ENCODE assay signal across 21 cellular contexts in genomic region chr4:87042221-87042620, GRCh38.
A peak's percentile ranks its signal among the peaks of the same experiment; 100 is the strongest.
DNase-seq lines count a peak whose midpoint lies in the region; ATAC-seq and TF ChIP-seq lines count a peak whose summit lies in the region.
"Had no signal": no experiment of that assay in that cellular context is flagged by ENCODE, and none has a peak within 500 bp of the region (broad histone marks: within the 10 kb centered on the region; RNA-seq: fewer than 3 reads in every experiment).

No MANE protein-coding gene starts in this region.

- no peak for DNase-seq in breast epithelium (ENCODE audit: low spot score in 2 of 2)
- DNase-seq in MCF 10A (ENCODE audit: unreplicated experiment), result no peak
- peak; percentile 14 for DNase-seq in UCSD-AML1 (lab: John Stamatoyannopoulos, UW; ENCODE audit: unreplicated experiment)
- no peak for DNase-seq in left colon
- no peak for DNase-seq in RWPE1 (ENCODE audit: low spot score)
- no peak for DNase-seq in activated gamma-delta T cell treated with Interleukin-2 at 50 U/mL for 16 hours
- DNase-seq in GM19238 (ENCODE audit: insufficient read length, low spot score), result no peak
- DNase-seq: activated CD4-positive, alpha-beta T cell treated with anti-CD3 and anti-CD28 coated beads for 4 hours; activated naive CD4-positive, alpha-beta T cell treated with anti-CD3 and anti-CD28 coated beads, Interleukin-2, amount 50 U/mL, for 16 hours; brain microvascular endothelial cell; dermis blood vessel endothelial cell; DMS153; MG63; NCI-H1436 treated with DMSO at 0.1 percent for 48 hours; NCI-H2171 treated with DMSO at 0.1 percent for 48 hours; nephron progenitor cell; SK-N-SH; T1000 had no signal

- H3K27ac ChIP-seq in breast epithelium (peak overlapping the region; percentile 48 to 53), subcutaneous abdominal adipose tissue (ENCODE audit: low read depth, low read length) (peak overlapping the region; percentile 90), RWPE1 (no peak overlapping the region)
- H3K27ac ChIP-seq: brain microvascular endothelial cell had no signal

- H3K36me3 Mint-ChIP-seq in MCF 10A (ENCODE audit: insufficient read depth, unreplicated experiment), result peaks cover 8% of the 10 kb centered on the region

- CTCF ChIA-PET in MCF 10A (lab: Yijun Ruan, JAX), result interaction anchor here (1.3 kb wide), 1 partner anchor 120 kb away, joined by 3 read pairs; no protein-coding TSS in a partner anchor
- CTCF ChIA-PET in RWPE1 (lab: Yijun Ruan, JAX), result no interaction called here

- H3K4me1 Mint-ChIP-seq in MCF 10A (ENCODE audit: insufficient read depth, unreplicated experiment), result peaks cover 20% of the 10 kb centered on the region

- H3K36me3 ChIP-seq in breast epithelium (no peaks in the 10 kb centered on the region), subcutaneous abdominal adipose tissue (ENCODE audit: control insufficient read depth in 5 of 5, insufficient read depth in 5 of 5, low read length in 5 of 5) (peaks cover 0 to 8% (median 7%) of the 10 kb centered on the region in 5 donors)
- H3K36me3 ChIP-seq: MG63 had no signal

- H3K27me3 ChIP-seq in breast epithelium (no peaks in the 10 kb centered on the region), subcutaneous abdominal adipose tissue (ENCODE audit: control insufficient read depth in 5 of 5, insufficient read depth in 4 of 5, low read length in 5 of 5) (no peaks in the 10 kb centered on the region)
- H3K27me3 ChIP-seq: brain microvascular endothelial cell, MG63 had no signal

- ATAC-seq in left colon, result peak; percentile 46

- intact Hi-C loops in breast epithelium (cut with DNase I; ENCODE audit: low total_unique reads) (no loop called here), MCF 10A (cut with micrococcal nuclease) (no loop called here), left colon (cut with DNase I, micrococcal nuclease) (no loop called here)

- POLR2A ChIA-PET in MCF 10A (lab: Yijun Ruan, JAX), result interaction anchor here (0.7 to 1.5 kb wide), 3 partner anchors 14 to 114 kb away, joined by 3 to 5 read pairs (median 5); no protein-coding TSS in a partner anchor
- POLR2A ChIA-PET in RWPE1 (lab: Yijun Ruan, JAX; ENCODE audit: low non-redundant PET), result no interaction called here

- H3K27me3 Mint-ChIP-seq in MCF 10A (ENCODE audit: insufficient read depth, unreplicated experiment), result no peaks in the 10 kb centered on the region
- H3K27me3 Mint-ChIP-seq: type B pancreatic cell had no signal

- no peak overlapping the region for H3K4me3 Mint-ChIP-seq in MCF 10A (ENCODE audit: unreplicated experiment)
- H3K4me3 Mint-ChIP-seq: nephron progenitor cell, type B pancreatic cell had no signal

- TF ChIP-seq CTCF in breast epithelium (IDR thresholded peaks at IDR 0.05) (no peak), MCF 10A (IDR thresholded peaks at IDR 0.05; ENCODE audit: unreplicated experiment) (no peak), RWPE1 (conservative IDR thresholded peaks at IDR 0.05; ENCODE audit: low read depth) (no peak)

- TF ChIP-seq POLR2A in breast epithelium (IDR thresholded peaks at IDR 0.05), result no peak

- H3K9ac ChIP-seq in subcutaneous abdominal adipose tissue (ENCODE audit: low read length in 5 of 5), result no peak overlapping the region
- H3K9ac ChIP-seq: SK-N-SH had no signal

- no TSS peak for BruUV-seq in MCF 10A (replicated peaks; lab: Mats Ljungman, UMichigan)

- H3K4me3 ChIP-seq in breast epithelium (no peak overlapping the region), subcutaneous abdominal adipose tissue (ENCODE audit: low read depth in 1 of 5, low read length in 5 of 5) (no peak overlapping the region)
- H3K4me3 ChIP-seq: lung, MG63 had no signal

- H3K9me3 Mint-ChIP-seq in MCF 10A (ENCODE audit: unreplicated experiment), result no peaks in the 10 kb centered on the region
- H3K9me3 Mint-ChIP-seq: nephron progenitor cell, type B pancreatic cell had no signal

- peaks cover 3 to 8% of the 10 kb centered on the region in 2 donors for H3K4me1 ChIP-seq in breast epithelium
- peaks cover 23 to 76% (median 74%) of the 10 kb centered on the region in 5 donors for H3K4me1 ChIP-seq in subcutaneous abdominal adipose tissue (ENCODE audit: control insufficient read depth in 5 of 5, insufficient read depth in 5 of 5, low read length in 5 of 5)

- H3K9me3 ChIP-seq in breast epithelium, result no peaks in the 10 kb centered on the region
- H3K9me3 ChIP-seq in subcutaneous abdominal adipose tissue (ENCODE audit: control insufficient read depth in 5 of 5, low read length in 5 of 5), result no peaks in the 10 kb centered on the region
- H3K9me3 ChIP-seq: MG63, SK-N-SH had no signal

- H3K27ac Mint-ChIP-seq in MCF 10A (ENCODE audit: low read depth, unreplicated experiment), result no peak overlapping the region
- H3K27ac Mint-ChIP-seq: type B pancreatic cell had no signal
